Comparison of ENCODE assay signal across 9 cellular contexts in genomic region chr5:34586117-34586885, GRCh38.
DNase-seq lines count a peak whose midpoint lies in the region; ATAC-seq and TF ChIP-seq lines count a peak whose summit lies in the region.
"Had no signal": no experiment of that assay in that cellular context is flagged by ENCODE, and none has a peak within 500 bp of the region (broad histone marks: within the 10 kb centered on the region; RNA-seq: fewer than 3 reads in every experiment).

No MANE protein-coding gene starts in this region.

- DNase-seq in ELR (ENCODE audit: low read depth) (peak; percentile 97), PC-3 (peak; percentile 97), epithelial cell of proximal tubule (ENCODE audit: low read depth) (peak; percentile 72), progenitor cell of endocrine pancreas (ENCODE audit: low spot score, unreplicated experiment) (no peak), globus pallidus (ENCODE audit: low spot score) (no peak)
- DNase-seq in activated CD8-positive, alpha-beta memory T cell treated with anti-CD3 and anti-CD28 coated beads, Interleukin-2, amount 50 U/mL, for 48 hours, result no peak
- DNase-seq: naive thymus-derived CD8-positive, alpha-beta T cell had no signal

- CTCF ChIA-PET in PC-3 (lab: Charles Lee), result interaction anchor here (0.7 to 1.2 kb wide), 2 partner anchors 63 to 99 kb away, joined by 3 read pairs; no protein-coding TSS in a partner anchor

- ATAC-seq in PC-3 (peak; percentile 72), GM21576 (IDR thresholded peaks at IDR 0.05; ENCODE audit: unreplicated experiment) (no peak), GM21528 (IDR thresholded peaks at IDR 0.05; ENCODE audit: low FRiP score, unreplicated experiment) (no peak)
- ATAC-seq: naive thymus-derived CD8-positive, alpha-beta T cell had no signal

- H3K27ac ChIP-seq in PC-3 (ENCODE audit: low read length), result peak overlapping the region; percentile 99

- H3K4me3 ChIP-seq in PC-3 (ENCODE audit: low read length) (peak overlapping the region; percentile 64), epithelial cell of proximal tubule (ENCODE audit: low read depth, low read length) (no peak overlapping the region)

- peak overlapping the region; percentile 91 for H3K4me2 ChIP-seq in PC-3 (ENCODE audit: low read length)

- peak overlapping the region; percentile 91 for H3K27ac Mint-ChIP-seq in progenitor cell of endocrine pancreas
- H3K27ac Mint-ChIP-seq: naive thymus-derived CD8-positive, alpha-beta T cell had no signal

- H3K4me1 Mint-ChIP-seq in progenitor cell of endocrine pancreas (ENCODE audit: low read depth), result peaks cover 30% of the 10 kb centered on the region
- H3K4me1 Mint-ChIP-seq: naive thymus-derived CD8-positive, alpha-beta T cell had no signal

- no peaks in the 10 kb centered on the region for H3K9me2 ChIP-seq in PC-3 (replicated peaks; ENCODE audit: low read length)

- H4K20me1 ChIP-seq in PC-3 (ENCODE audit: low read length), result no peaks in the 10 kb centered on the region

- intact Hi-C loops in PC-3 (cut with micrococcal nuclease), result loop anchor here (1.0 to 5.0 kb wide), 5 partner anchors 50 to 312 kb away; partner anchors contain the start of gene TTC23L

- H3K9me3 ChIP-seq in PC-3 (ENCODE audit: low read length), result no peaks in the 10 kb centered on the region

- no peaks in the 10 kb centered on the region for H3K27me3 Mint-ChIP-seq in progenitor cell of endocrine pancreas

- BruUV-seq in PC-3 (replicated peaks; lab: Mats Ljungman, UMichigan), result TSS peak; percentile 89

- H3K79me2 ChIP-seq in PC-3 (ENCODE audit: low read length), result no peaks in the 10 kb centered on the region

- peaks cover 7% of the 10 kb centered on the region for H3K9me3 Mint-ChIP-seq in progenitor cell of endocrine pancreas (ENCODE audit: low read depth)
- H3K9me3 Mint-ChIP-seq: naive thymus-derived CD8-positive, alpha-beta T cell had no signal

- no peak overlapping the region for H2AFZ ChIP-seq in PC-3 (ENCODE audit: low read length)

- no peaks in the 10 kb centered on the region for H3K27me3 ChIP-seq in PC-3 (ENCODE audit: low read length)

- no peak for TF ChIP-seq CTCF in PC-3 (conservative IDR thresholded peaks at IDR 0.05; ENCODE audit: low read depth, low read length)
- TF ChIP-seq CTCF in epithelial cell of proximal tubule (conservative IDR thresholded peaks at IDR 0.05; ENCODE audit: low read depth, low read length), result no peak
- no peak for TF ChIP-seq CTCF in progenitor cell of endocrine pancreas (IDR thresholded peaks at IDR 0.05; ENCODE audit: unreplicated experiment)

- H3K4me1 ChIP-seq in PC-3 (ENCODE audit: insufficient read depth, low read length), result peaks cover 70% of the 10 kb centered on the region

- peaks cover 6% of the 10 kb centered on the region for H3F3A ChIP-seq in PC-3 (ENCODE audit: low read length, unreplicated experiment)

- H3K9ac ChIP-seq in PC-3 (ENCODE audit: low read length), result peak overlapping the region; percentile 98

- POLR2A ChIA-PET in PC-3 (lab: Charles Lee; ENCODE audit: unreplicated experiment), result interaction anchor here (0.7 to 1.7 kb wide), 4 partner anchors 12 to 252 kb away, joined by 3 to 11 read pairs (median 6); partner anchors contain the start of gene RAI14

- H3K36me3 ChIP-seq in PC-3 (ENCODE audit: low read depth, low read length), result no peaks in the 10 kb centered on the region

- H3K36me3 Mint-ChIP-seq in progenitor cell of endocrine pancreas (ENCODE audit: insufficient read depth), result peaks cover 3% of the 10 kb centered on the region
- H3K36me3 Mint-ChIP-seq: naive thymus-derived CD8-positive, alpha-beta T cell had no signal

- peak overlapping the region; percentile 27 for H3K4me3 Mint-ChIP-seq in progenitor cell of endocrine pancreas (ENCODE audit: low read depth)
- H3K4me3 Mint-ChIP-seq: naive thymus-derived CD8-positive, alpha-beta T cell had no signal

Comparison
In these comparisons a context has a peak if more than half of its experiments do, and no peak if none do; other contexts are left out.
1. DNase-seq: peak in ELR (single experiment), PC-3 (single experiment) and epithelial cell of proximal tubule (single experiment); none in progenitor cell of endocrine pancreas (single experiment), activated CD8-positive, alpha-beta memory T cell treated with anti-CD3 and anti-CD28 coated beads, Interleukin-2, amount 50 U/mL, for 48 hours (single experiment) and globus pallidus (single experiment).